8 cellular contexts compared by ENCODE assay signal in the genomic region with DNA sequence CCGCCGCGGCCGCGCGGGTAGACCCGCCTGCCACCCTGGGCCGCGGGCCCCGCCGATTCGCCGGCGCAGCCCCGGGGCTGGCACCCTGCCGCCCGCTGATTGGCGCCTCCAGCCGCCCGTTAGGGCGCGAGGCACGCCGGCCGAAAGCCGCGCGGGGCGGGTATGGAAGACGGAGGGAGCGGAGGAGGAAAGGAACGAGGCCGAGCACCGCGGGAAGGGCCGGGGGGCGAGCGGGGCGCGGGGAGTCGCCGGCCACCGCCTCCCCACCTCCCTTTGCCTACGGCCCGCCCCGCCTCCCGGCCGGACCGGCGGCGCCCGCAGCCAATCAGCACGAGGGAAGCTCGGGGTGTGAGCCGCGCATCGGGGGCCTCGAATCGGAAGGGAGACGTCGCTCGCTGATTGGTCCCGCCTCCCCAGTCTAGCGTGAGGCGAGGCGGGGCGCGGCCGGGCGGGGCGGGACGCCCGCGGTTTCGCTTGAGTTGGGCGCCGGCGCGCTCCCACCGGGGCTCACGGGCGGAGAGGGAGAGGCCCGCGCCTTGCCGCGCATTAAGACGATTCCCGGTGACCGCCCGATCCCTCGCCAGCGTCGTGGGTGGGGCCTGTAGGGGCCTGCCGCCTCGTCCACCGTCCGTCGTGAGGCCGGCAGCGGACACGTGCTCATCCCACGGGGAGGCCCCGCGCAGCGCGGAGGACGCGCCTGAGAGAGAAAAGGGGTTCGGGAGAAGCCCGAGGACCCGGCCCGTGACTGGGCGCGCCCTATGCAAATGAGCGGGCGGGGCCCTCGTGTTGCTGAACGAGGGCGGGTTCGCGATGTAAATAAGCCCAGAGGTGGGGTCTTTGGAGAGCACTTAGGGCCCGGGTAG. TPM values are rescaled to one million over a fixed set of nuclear protein-coding genes. Genes with fewer than 3 reads are reported as not detected.
DNase-seq lines count a peak whose midpoint lies in the region; ATAC-seq, FAIRE-seq and TF ChIP-seq lines count a peak whose summit lies in the region.

No MANE protein-coding gene starts in this region.

- H3K9me3 ChIP-seq in adrenal gland (replicated peaks in 1 of 3) (no peaks in the 10 kb centered on the region), heart right ventricle (no peaks in the 10 kb centered on the region), upper lobe of right lung (no peaks in the 10 kb centered on the region)

- intact Hi-C loops in adrenal gland (cut with DNase I), result no loop called here
- intact Hi-C loops in heart right ventricle (cut with DNase I), result loop anchor here in 7 of 10 donors (2.0 to 10.0 kb wide), 6 partner anchors 69 to 1534 kb away; partner anchors contain the start of gene DYM (in 1 of the 7)
- intact Hi-C loops in posterior vena cava (cut with DNase I), result no loop called here
- intact Hi-C loops in upper lobe of right lung (cut with DNase I), result no loop called here

- FAIRE-seq in GM12892 (lab: Jason Lieb, UNC), result peak; percentile 98

- H3K4me1 ChIP-seq in adrenal gland (replicated peaks in 1 of 2) (peaks cover 15 to 26% of the 10 kb centered on the region in 2 donors), heart right ventricle (peaks cover 0 to 48% (median 40%) of the 10 kb centered on the region in 9 donors), upper lobe of right lung (peaks cover 38% of the 10 kb centered on the region)

- DNase-seq in GM12892 (ENCODE audit: insufficient read length), result peak; percentile 79
- peak; percentile 98 for DNase-seq in NCI-H1436 (lab: John Stamatoyannopoulos, UW)
- peak; percentile 91 for DNase-seq in SW480 (ENCODE audit: low spot score)
- peak; percentile 96 to 99 (median 98) for DNase-seq in adrenal gland
- DNase-seq in heart right ventricle, result peak; percentile 97
- peak; percentile 99 for DNase-seq in posterior vena cava (ENCODE audit: low spot score)
- DNase-seq in upper lobe of right lung, result peak; percentile 99

- TF ChIP-seq CTCF in adrenal gland (IDR thresholded peaks at IDR 0.05) (no peak), heart right ventricle (IDR thresholded peaks at IDR 0.05) (no peak), upper lobe of right lung (IDR thresholded peaks at IDR 0.05) (no peak)

- H3K4me3 ChIP-seq in adrenal gland (peak overlapping the region; percentile 41 to 100 (median 66)), heart right ventricle (peak overlapping the region; percentile 36 to 93 (median 87)), upper lobe of right lung (peak overlapping the region; percentile 78)

- TF ChIP-seq POLR2A in GM12892 (IDR thresholded peaks at IDR 0.05; ENCODE audit: low read depth, low read length), result peak; percentile 78
- TF ChIP-seq POLR2A in adrenal gland (IDR thresholded peaks at IDR 0.05), result peak; percentile 73 to 83

- H3K36me3 ChIP-seq in adrenal gland (replicated peaks in 1 of 2) (no peaks in the 10 kb centered on the region), heart right ventricle (no peaks in the 10 kb centered on the region), upper lobe of right lung (no peaks in the 10 kb centered on the region)

- WGBS in adrenal gland, 4 donors, result 1 to 2% (median 1%) methylated on average over 16 to 122 of the region's 122 CpGs
- WGBS in heart right ventricle, 2 donors, result 0 to 1% methylated on average over 115 to 122 of the region's 122 CpGs

- ATAC-seq in HG02840 (IDR thresholded peaks at IDR 0.05; ENCODE audit: low FRiP score, unreplicated experiment), result peak; percentile 85
- peak; percentile 92 to 97 (median 94) for ATAC-seq in heart right ventricle
- peak; percentile 93 for ATAC-seq in upper lobe of right lung

- peak overlapping the region; percentile 87 to 100 (median 94) for H3K27ac ChIP-seq in adrenal gland
- H3K27ac ChIP-seq in heart right ventricle, result peak overlapping the region; percentile 89 to 99 (median 98)
- peak overlapping the region; percentile 97 for H3K27ac ChIP-seq in upper lobe of right lung

- no peaks in the 10 kb centered on the region for H3K27me3 ChIP-seq in adrenal gland
- no peaks in the 10 kb centered on the region for H3K27me3 ChIP-seq in heart right ventricle
- H3K27me3 ChIP-seq in upper lobe of right lung, result no peaks in the 10 kb centered on the region

RNA-seq across cellular contexts. Expression of gene SMAD2, which starts 0.6 kb away (rescaled TPM):
- polyA plus RNA-seq in GM12892 (2012; ENCODE audit: missing spikeins), result 84.0 TPM
- 100 to 1,000 TPM in 7 of 8 donors, 10 to 100 TPM in 1; 73.8 to 270 (median 145) TPM for total RNA-seq in adrenal gland
- 100 to 1,000 TPM in 1 of 3 donors, 10 to 100 TPM in 2; 20.9 to 163 (median 22.8) TPM for polyA plus RNA-seq in adrenal gland
- total RNA-seq in heart right ventricle, result 100 to 1,000 TPM in 4 of 10 donors, 10 to 100 TPM in 6; 76.2 to 118 (median 95.0) TPM
- polyA plus RNA-seq in heart right ventricle, result 10 to 100 TPM; 11.6 to 26.4 TPM
- total RNA-seq in posterior vena cava, result 100 to 1,000 TPM; 103 to 114 TPM
- 160 TPM for total RNA-seq in upper lobe of right lung

Comparison
In these comparisons a context has a peak if more than half of its experiments do, and no peak if none do; other contexts are left out.
1. Peak in every context shown above with its lines: DNase-seq, ATAC-seq, H3K4me3 ChIP-seq and H3K27ac ChIP-seq.
2. intact Hi-C loops: an anchor here in heart right ventricle (2.0 to 10.0 kb wide); none called in adrenal gland, posterior vena cava and upper lobe of right lung.